12 cellular contexts compared by ENCODE assay signal in the genomic region with DNA sequence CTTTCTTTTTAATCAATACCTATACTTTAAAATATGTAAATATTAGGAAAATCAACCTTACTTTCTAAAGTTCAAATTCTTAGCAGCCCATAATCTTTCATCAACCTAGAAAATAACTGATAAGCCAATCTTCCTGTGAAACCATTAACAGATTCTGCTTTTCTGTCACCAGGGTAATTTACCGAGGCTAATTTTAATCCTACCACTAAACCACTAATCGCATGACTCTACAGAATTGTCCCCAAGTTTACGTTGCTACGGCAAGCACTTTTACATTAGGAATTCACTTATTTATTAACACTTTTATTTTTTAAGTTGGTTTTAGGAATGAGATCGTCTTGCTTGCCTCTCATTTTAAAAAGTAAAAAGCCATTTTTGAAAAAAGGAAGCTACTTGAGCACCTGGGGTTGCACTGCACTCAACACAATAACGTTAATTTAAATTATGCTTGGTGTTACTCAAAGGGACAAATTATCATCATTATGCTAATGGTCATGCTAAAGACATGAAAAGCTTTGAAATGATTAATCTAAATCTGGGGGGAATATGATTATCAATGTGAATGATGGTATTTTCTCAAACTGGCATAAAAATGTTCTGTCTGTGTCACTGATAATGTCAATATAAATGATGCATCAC. TPM values are rescaled to one million over a fixed set of nuclear protein-coding genes. Genes with fewer than 3 reads are reported as not detected.
DNase-seq lines count a peak whose midpoint lies in the region; ATAC-seq and TF ChIP-seq lines count a peak whose summit lies in the region.
"Had no signal": no experiment of that assay in that cellular context is flagged by ENCODE, and none has a peak within 500 bp of the region (broad histone marks: within the 10 kb centered on the region; RNA-seq: fewer than 3 reads in every experiment).

No MANE protein-coding gene starts in this region.

- TF ChIP-seq CTCF in MCF 10A (IDR thresholded peaks at IDR 0.05; ENCODE audit: unreplicated experiment): no peak

- H3K9me3 Mint-ChIP-seq in naive B cell: no peaks in the 10 kb centered on the region
- H3K9me3 Mint-ChIP-seq in effector memory CD8-positive, alpha-beta T cell: no peaks in the 10 kb centered on the region
- H3K9me3 Mint-ChIP-seq in MCF 10A (ENCODE audit: unreplicated experiment): no peaks in the 10 kb centered on the region
- H3K9me3 Mint-ChIP-seq: activated T-helper 1 cell treated with anti-CD3 and anti-CD28 coated beads, Interleukin-12 subunit alpha, Interleukin-12 subunit beta, Interleukin-2, Interleukin-4 antibody, amounts not matched to agents 30 ng/mL and 10 ng/mL and 1 ng/mL, durations not matched to agents 14 hours and 24 hours and 36 hours had no signal

- DNase-seq in naive B cell (no peak), kidney glomerular epithelial cell (lab: John Stamatoyannopoulos, UW) (no peak), MCF 10A (ENCODE audit: unreplicated experiment) (no peak), AG08396 (ENCODE audit: low spot score) (no peak)
- DNase-seq in effector memory CD8-positive, alpha-beta T cell: no peak
- DNase-seq: CD4-positive, CD25-positive, alpha-beta regulatory T cell; heart left ventricle; NCI-H526 had no signal

- intact Hi-C loops in MCF 10A (cut with micrococcal nuclease): no loop called here

- H3K27me3 Mint-ChIP-seq in naive B cell: no peaks in the 10 kb centered on the region
- H3K27me3 Mint-ChIP-seq in effector memory CD8-positive, alpha-beta T cell: peaks cover 69 to 72% of the 10 kb centered on the region in 2 donors
- no peaks in the 10 kb centered on the region for H3K27me3 Mint-ChIP-seq in MCF 10A (ENCODE audit: insufficient read depth, unreplicated experiment)

- H3K36me3 Mint-ChIP-seq in naive B cell (peaks cover 0 to 9% of the 10 kb centered on the region in 2 donors), MCF 10A (ENCODE audit: insufficient read depth, unreplicated experiment) (peaks cover 6% of the 10 kb centered on the region)
- H3K36me3 Mint-ChIP-seq in effector memory CD8-positive, alpha-beta T cell (ENCODE audit: insufficient read depth): peaks cover 2% of the 10 kb centered on the region
- H3K36me3 Mint-ChIP-seq: CD4-positive, CD25-positive, alpha-beta regulatory T cell had no signal

- peak; percentile 71 for ATAC-seq in GM18517 (IDR thresholded peaks at IDR 0.05; ENCODE audit: unreplicated experiment)
- ATAC-seq in HG02588 (IDR thresholded peaks at IDR 0.05; ENCODE audit: unreplicated experiment): peak; percentile 52
- ATAC-seq in HG03469 (IDR thresholded peaks at IDR 0.05; ENCODE audit: unreplicated experiment): peak; percentile 58
- ATAC-seq in naive B cell (ENCODE audit: low read depth in 2 of 2): peak; percentile 47 to 55
- ATAC-seq in effector memory CD8-positive, alpha-beta T cell (replicated peaks): no peak
- ATAC-seq: heart left ventricle had no signal

- POLR2A ChIA-PET in MCF 10A (lab: Yijun Ruan, JAX): interaction anchor here (0.7 to 2.2 kb wide), 3 partner anchors 8 to 89 kb away, joined by 3 to 5 read pairs (median 3); no protein-coding TSS in a partner anchor

- no TSS peak for BruUV-seq in MCF 10A (replicated peaks; lab: Mats Ljungman, UMichigan)

- peak overlapping the region in 1 of 6 donors; percentile 33 for H3K27ac Mint-ChIP-seq in naive B cell
- H3K27ac Mint-ChIP-seq in effector memory CD8-positive, alpha-beta T cell: no peak overlapping the region
- H3K27ac Mint-ChIP-seq in MCF 10A (ENCODE audit: low read depth, unreplicated experiment): no peak overlapping the region
- H3K27ac Mint-ChIP-seq: activated T-helper 1 cell treated with anti-CD3 and anti-CD28 coated beads, Interleukin-12 subunit alpha, Interleukin-12 subunit beta, Interleukin-2, Interleukin-4 antibody, amounts not matched to agents 30 ng/mL and 10 ng/mL and 1 ng/mL, durations not matched to agents 14 hours and 24 hours and 36 hours; CD4-positive, CD25-positive, alpha-beta regulatory T cell had no signal

- H3K4me1 Mint-ChIP-seq in naive B cell: peaks cover 31 to 43% (median 34%) of the 10 kb centered on the region in 3 donors
- H3K4me1 Mint-ChIP-seq in effector memory CD8-positive, alpha-beta T cell (ENCODE audit: low read depth in 2 of 2): peaks cover 0 to 3% of the 10 kb centered on the region in 2 donors
- H3K4me1 Mint-ChIP-seq in MCF 10A (ENCODE audit: insufficient read depth, unreplicated experiment): peaks cover 6% of the 10 kb centered on the region

- H3K4me3 Mint-ChIP-seq in naive B cell (peak overlapping the region in 3 of 8 donors; percentile 18 to 53 (median 52)), MCF 10A (ENCODE audit: unreplicated experiment) (no peak overlapping the region)
- H3K4me3 Mint-ChIP-seq in effector memory CD8-positive, alpha-beta T cell: no peak overlapping the region
- H3K4me3 Mint-ChIP-seq: activated T-helper 1 cell treated with anti-CD3 and anti-CD28 coated beads, Interleukin-12 subunit alpha, Interleukin-12 subunit beta, Interleukin-2, Interleukin-4 antibody, amounts not matched to agents 30 ng/mL and 10 ng/mL and 1 ng/mL, durations not matched to agents 14 hours and 24 hours and 36 hours; CD4-positive, CD25-positive, alpha-beta regulatory T cell had no signal

- CTCF ChIA-PET in MCF 10A (lab: Yijun Ruan, JAX): no interaction called here

RNA-seq across cellular contexts. Expression of a gene that starts 10.2 kb away (rescaled TPM):
- 1 to 10 TPM; 1.7 to 7.5 (median 4.8) TPM for polyA plus RNA-seq in naive B cell (ENCODE audit: low read depth in 6 of 6)
- 28.3 and 40.1 TPM in 2 replicates for total RNA-seq in MCF 10A (2022)
